8 cellular contexts compared by ENCODE assay signal in genomic region chr14:74882103-74882920, GRCh38. TPM values are rescaled to one million over a fixed set of nuclear protein-coding genes. Genes with fewer than 3 reads are reported as not detected.
A peak's percentile ranks its signal among the peaks of the same experiment; 100 is the strongest.
DNase-seq lines count a peak whose midpoint lies in the region; ATAC-seq and TF ChIP-seq lines count a peak whose summit lies in the region.

No MANE protein-coding gene starts in this region.

- TF ChIP-seq EP300 in sigmoid colon (IDR thresholded peaks at IDR 0.05) = no peak

- peak overlapping the region; percentile 96 for H3K27ac Mint-ChIP-seq in activated naive CD8-positive, alpha-beta T cell treated with anti-CD3 and anti-CD28 coated beads for 36 hours

- H3K4me3 ChIP-seq in Peyer's patch (peak overlapping the region; percentile 81 to 99 (median 96)), left ventricle myocardium inferior (peak overlapping the region; percentile 96), sigmoid colon (peak overlapping the region; percentile 67 to 93 (median 89))

- peak; percentile 47 to 76 (median 74) for DNase-seq in Peyer's patch
- DNase-seq in activated naive CD8-positive, alpha-beta T cell treated with anti-CD3 and anti-CD28 coated beads for 36 hours = peak; percentile 63
- DNase-seq in left ventricle myocardium inferior = peak; percentile 34
- peak; percentile 73 for DNase-seq in sigmoid colon
- no peak for DNase-seq in middle frontal gyrus (ENCODE audit: extremely low spot score, low spot score)

- H3K4me1 Mint-ChIP-seq in activated naive CD8-positive, alpha-beta T cell treated with anti-CD3 and anti-CD28 coated beads for 36 hours = peaks cover 53% of the 10 kb centered on the region

- peaks cover 29% of the 10 kb centered on the region for H3K36me3 Mint-ChIP-seq in activated naive CD8-positive, alpha-beta T cell treated with anti-CD3 and anti-CD28 coated beads for 36 hours

- H3K27ac ChIP-seq in 22Rv1 = peak overlapping the region; percentile 74
- H3K27ac ChIP-seq in Peyer's patch = peak overlapping the region; percentile 95 to 99 (median 98)
- H3K27ac ChIP-seq in left ventricle myocardium inferior (replicated peaks) = peak overlapping the region; percentile 94
- peak overlapping the region; percentile 93 to 95 (median 94) for H3K27ac ChIP-seq in sigmoid colon

- no peaks in the 10 kb centered on the region for H3K27me3 Mint-ChIP-seq in activated naive CD8-positive, alpha-beta T cell treated with anti-CD3 and anti-CD28 coated beads for 36 hours

- no peaks in the 10 kb centered on the region for H3K9me3 ChIP-seq in Peyer's patch
- no peaks in the 10 kb centered on the region for H3K9me3 ChIP-seq in left ventricle myocardium inferior (replicated peaks)
- no peaks in the 10 kb centered on the region for H3K9me3 ChIP-seq in sigmoid colon

- peaks cover 0 to 15% (median 0%) of the 10 kb centered on the region in 3 donors for H3K36me3 ChIP-seq in Peyer's patch
- H3K36me3 ChIP-seq in left ventricle myocardium inferior = peaks cover 8% of the 10 kb centered on the region
- H3K36me3 ChIP-seq in sigmoid colon = peaks cover 0 to 11% (median 0%) of the 10 kb centered on the region in 4 donors

- no peak for TF ChIP-seq POLR2A in Peyer's patch (IDR thresholded peaks at IDR 0.05)
- TF ChIP-seq POLR2A in sigmoid colon (IDR thresholded peaks at IDR 0.05) = no peak

- no peaks in the 10 kb centered on the region for H3K9me3 Mint-ChIP-seq in activated naive CD8-positive, alpha-beta T cell treated with anti-CD3 and anti-CD28 coated beads for 36 hours

- intact Hi-C loops in left ventricle myocardium inferior (cut with micrococcal nuclease) = no loop called here
- intact Hi-C loops in sigmoid colon (cut with DNase I) = no loop called here

- H3K4me1 ChIP-seq in Peyer's patch (peaks cover 3 to 65% (median 13%) of the 10 kb centered on the region in 4 donors), left ventricle myocardium inferior (peaks cover 65% of the 10 kb centered on the region), sigmoid colon (peaks cover 0 to 56% (median 52%) of the 10 kb centered on the region in 4 donors)

- 1% methylated on average over 49 of the region's 49 CpGs for WGBS in sigmoid colon, 2 donors

- peak overlapping the region; percentile 89 for H3K4me3 Mint-ChIP-seq in activated naive CD8-positive, alpha-beta T cell treated with anti-CD3 and anti-CD28 coated beads for 36 hours

- H3K27me3 ChIP-seq in Peyer's patch (no peaks in the 10 kb centered on the region), left ventricle myocardium inferior (ENCODE audit: low read depth) (no peaks in the 10 kb centered on the region), sigmoid colon (no peaks in the 10 kb centered on the region)

- ATAC-seq in GM18517 (IDR thresholded peaks at IDR 0.05; ENCODE audit: unreplicated experiment) (peak; percentile 44), HG03045 (IDR thresholded peaks at IDR 0.05; ENCODE audit: unreplicated experiment) (peak; percentile 33)

- TF ChIP-seq CTCF in 22Rv1 (IDR thresholded peaks at IDR 0.05) (no peak), Peyer's patch (IDR thresholded peaks at IDR 0.05) (no peak), left ventricle myocardium inferior (IDR thresholded peaks at IDR 0.05; ENCODE audit: borderline replicate concordance) (no peak), sigmoid colon (IDR thresholded peaks at IDR 0.05) (no peak)

RNA-seq across cellular contexts. Expression of gene DLST, which starts 0.6 kb away (rescaled TPM):
- 100 to 1,000 TPM; 128 to 163 (median 154) TPM for total RNA-seq in Peyer's patch
- 100 to 1,000 TPM; 134 to 136 TPM for total RNA-seq in activated naive CD8-positive, alpha-beta T cell treated with anti-CD3 and anti-CD28 coated beads for 36 hours
- total RNA-seq in left ventricle myocardium inferior = 230 TPM
- total RNA-seq in sigmoid colon = 100 to 1,000 TPM in 1 of 4 donors, 10 to 100 TPM in 3; 68.6 to 114 (median 71.8) TPM
- 100 to 1,000 TPM in 2 of 3 donors, 10 to 100 TPM in 1; 66.1 to 114 (median 105) TPM for polyA plus RNA-seq in sigmoid colon

RNA-seq across cellular contexts. Expression of gene PROX2, which starts 6.4 kb away (rescaled TPM):
- total RNA-seq in Peyer's patch (not detected), left ventricle myocardium inferior (not detected), sigmoid colon (under 1 TPM in 1 of 4 donors, not detected in 3; 0.16 TPM)
- 1 to 10 TPM in 1 of 2 experiments, under 1 TPM in 1; 0.87 to 1.5 TPM for total RNA-seq in activated naive CD8-positive, alpha-beta T cell treated with anti-CD3 and anti-CD28 coated beads for 36 hours
- polyA plus RNA-seq in sigmoid colon = under 1 TPM in 1 of 3 donors, not detected in 2; 0.01 TPM

RNA-seq across cellular contexts. Expression of gene RPS6KL1, which starts 40.7 kb away (rescaled TPM):
- total RNA-seq in Peyer's patch (10 to 100 TPM in 1 of 4 donors, 1 to 10 TPM in 3; 4.2 to 12.7 (median 6.7) TPM), left ventricle myocardium inferior (20.5 TPM), sigmoid colon (10 to 100 TPM in 1 of 4 donors, 1 to 10 TPM in 3; 4.6 to 11.1 (median 6.7) TPM)
- total RNA-seq in activated naive CD8-positive, alpha-beta T cell treated with anti-CD3 and anti-CD28 coated beads for 36 hours = 1 to 10 TPM; 6.0 to 6.5 TPM
- polyA plus RNA-seq in sigmoid colon = 1 to 10 TPM; 1.8 to 4.0 (median 2.8) TPM
